18 cellular contexts compared by ENCODE assay signal in the genomic region with DNA sequence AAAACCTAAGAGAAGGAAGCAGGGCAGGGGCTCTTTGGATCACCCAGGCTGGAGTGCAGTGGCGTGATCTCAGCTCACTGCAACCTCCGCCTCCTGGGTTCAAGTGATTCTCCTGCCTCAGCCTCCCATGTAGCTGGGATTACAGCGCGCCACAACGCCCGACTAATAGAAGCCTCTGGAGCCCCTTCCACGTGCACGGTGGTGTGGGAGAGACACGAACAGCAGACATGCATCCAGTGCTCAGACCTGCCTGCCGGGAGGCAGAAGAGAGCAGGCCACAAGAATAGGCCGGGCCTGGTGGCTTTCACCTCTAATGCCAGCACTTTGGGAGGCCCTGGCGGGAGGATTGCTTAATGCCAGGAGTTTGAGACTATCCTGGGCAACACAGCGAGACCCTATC.
DNase-seq lines count a peak whose midpoint lies in the region; ATAC-seq, FAIRE-seq and TF ChIP-seq lines count a peak whose summit lies in the region.
"Had no signal": no experiment of that assay in that cellular context is flagged by ENCODE, and none has a peak within 500 bp of the region (broad histone marks: within the 10 kb centered on the region; RNA-seq: fewer than 3 reads in every experiment).

No MANE protein-coding gene starts in this region.

- H3K36me3 ChIP-seq in SK-N-SH (replicated peaks in 1 of 2; ENCODE audit: control insufficient read depth in 1 of 2, insufficient read depth in 2 of 2, low read length in 1 of 2), result peaks cover 4 to 13% of the 10 kb centered on the region in 2 experiments
- peaks cover 43% of the 10 kb centered on the region for H3K36me3 ChIP-seq in osteoblast (ENCODE audit: insufficient read depth, low read length)
- peaks cover 6 to 11% of the 10 kb centered on the region in 2 donors for H3K36me3 ChIP-seq in stomach smooth muscle (ENCODE audit: control insufficient read depth in 2 of 2, insufficient read depth in 2 of 2, low read length in 2 of 2)
- H3K36me3 ChIP-seq: BE2C had no signal

- H2AFZ ChIP-seq in SK-N-SH (ENCODE audit: low read depth) (no peak overlapping the region), osteoblast (ENCODE audit: low read length) (no peak overlapping the region)

- no peaks in the 10 kb centered on the region for H4K20me1 ChIP-seq in SK-N-SH (ENCODE audit: insufficient read depth)
- peaks cover 11% of the 10 kb centered on the region for H4K20me1 ChIP-seq in osteoblast (ENCODE audit: insufficient read depth, low read length)

- no peak for DNase-seq in SK-N-SH
- peak; percentile 72 for DNase-seq in coronary artery (ENCODE audit: low spot score)
- no peak for DNase-seq in osteoblast (ENCODE audit: insufficient read length, low spot score, missing footprints)
- no peak for DNase-seq in activated naive CD8-positive, alpha-beta T cell treated with anti-CD3 and anti-CD28 coated beads for 36 hours
- no peak for DNase-seq in NCI-H345 treated with DMSO at 0.1 percent for 48 hours (lab: John Stamatoyannopoulos, UW; ENCODE audit: unreplicated experiment)
- DNase-seq in frontal cortex (ENCODE audit: low spot score in 2 of 2), result no peak
- DNase-seq: BE2C; CD4-positive, alpha-beta T cell; H9; NCI-H1048; NCI-H1436 treated with DMSO at 0.1 percent for 48 hours; NCI-H2081; NCI-H524 treated with DMSO at 0.1 percent for 48 hours had no signal

- TF ChIP-seq CTCF in SK-N-SH (IDR thresholded peaks at IDR 0.05) (no peak), coronary artery (IDR thresholded peaks at IDR 0.05) (no peak), osteoblast (IDR thresholded peaks at IDR 0.05; ENCODE audit: extremely low read depth, low read depth, low read length) (no peak)

- H3K27ac ChIP-seq in SK-N-SH (ENCODE audit: low read depth in 2 of 2, low read length in 1 of 2) (peak overlapping the region; percentile 12 to 96; a peak in 2 of 4 replicates), coronary artery (peak overlapping the region in 1 of 2 donors; percentile 31), osteoblast (ENCODE audit: low read depth, low read length) (peak overlapping the region; percentile 97), stomach smooth muscle (ENCODE audit: low read length) (peak overlapping the region; percentile 88)
- H3K27ac ChIP-seq: 22Rv1, KMS-11 had no signal

- no peaks in the 10 kb centered on the region for H3K9me3 Mint-ChIP-seq in activated naive CD8-positive, alpha-beta T cell treated with anti-CD3 and anti-CD28 coated beads for 36 hours
- H3K9me3 Mint-ChIP-seq: CD4-positive, alpha-beta T cell; H9 had no signal

- POLR2A ChIA-PET in SK-N-SH (lab: Yijun Ruan, JAX), result no interaction called here

- no peak overlapping the region for H3K27ac Mint-ChIP-seq in activated naive CD8-positive, alpha-beta T cell treated with anti-CD3 and anti-CD28 coated beads for 36 hours
- H3K27ac Mint-ChIP-seq: CD4-positive, alpha-beta T cell had no signal

- TF ChIP-seq RAD21 in SK-N-SH (IDR thresholded peaks at IDR 0.05; ENCODE audit: low read length), result no peak

- no peaks in the 10 kb centered on the region for H3K36me3 Mint-ChIP-seq in activated naive CD8-positive, alpha-beta T cell treated with anti-CD3 and anti-CD28 coated beads for 36 hours

- TF ChIP-seq EP300 in SK-N-SH (IDR thresholded peaks at IDR 0.05; ENCODE audit: borderline replicate concordance in 1 of 2, low read depth in 1 of 2, low read length in 1 of 2), result no peak

- H3K9me2 ChIP-seq in SK-N-SH, result no peaks in the 10 kb centered on the region

- CTCF ChIA-PET in SK-N-SH (lab: Yijun Ruan, JAX), result no interaction called here

- H3K4me3 Mint-ChIP-seq in activated naive CD8-positive, alpha-beta T cell treated with anti-CD3 and anti-CD28 coated beads for 36 hours, result no peak overlapping the region
- H3K4me3 Mint-ChIP-seq: CD4-positive, alpha-beta T cell; H9 had no signal

- H3K4me1 Mint-ChIP-seq in activated naive CD8-positive, alpha-beta T cell treated with anti-CD3 and anti-CD28 coated beads for 36 hours, result no peaks in the 10 kb centered on the region

- peaks cover 37% of the 10 kb centered on the region for H3F3A ChIP-seq in SK-N-SH (replicated peaks; ENCODE audit: insufficient read depth)

- no peak for ATAC-seq in SK-N-SH treated with all-trans-retinoic acid at 6 μM for 48 hours

- H3K4me2 ChIP-seq in SK-N-SH (no peak overlapping the region), osteoblast (ENCODE audit: insufficient read depth, low read length) (no peak overlapping the region)
- H3K4me2 ChIP-seq: KMS-11 had no signal

- H3K4me1 ChIP-seq in SK-N-SH (ENCODE audit: control insufficient read depth in 1 of 2, insufficient read depth in 2 of 2, low read depth in 1 of 2, low read length in 1 of 2) (peaks cover 15 to 32% of the 10 kb centered on the region in 2 experiments), osteoblast (ENCODE audit: insufficient read depth, low read length) (peaks cover 32% of the 10 kb centered on the region), stomach smooth muscle (ENCODE audit: control insufficient read depth, insufficient read depth, low read length) (peaks cover 44% of the 10 kb centered on the region)
- H3K4me1 ChIP-seq: BE2C had no signal

- FAIRE-seq in frontal cortex (lab: Jason Lieb, UNC), result no peak
- FAIRE-seq: RCC 7860 had no signal

- peaks cover 22% of the 10 kb centered on the region for H3K27me3 Mint-ChIP-seq in activated naive CD8-positive, alpha-beta T cell treated with anti-CD3 and anti-CD28 coated beads for 36 hours

- H3K4me3 ChIP-seq in SK-N-SH (ENCODE audit: low read depth in 2 of 2, low read length in 1 of 2), result no peak overlapping the region
- H3K4me3 ChIP-seq in coronary artery, result no peak overlapping the region
- no peak overlapping the region for H3K4me3 ChIP-seq in osteoblast (ENCODE audit: insufficient read depth, low read length)
- no peak overlapping the region for H3K4me3 ChIP-seq in stomach smooth muscle (ENCODE audit: low read length in 2 of 2)

- no peaks in the 10 kb centered on the region for H3K9me3 ChIP-seq in SK-N-SH
- H3K9me3 ChIP-seq in osteoblast (ENCODE audit: low read depth, low read length), result no peaks in the 10 kb centered on the region
- no peaks in the 10 kb centered on the region for H3K9me3 ChIP-seq in stomach smooth muscle (ENCODE audit: control insufficient read depth in 2 of 2, low read length in 2 of 2)
- H3K9me3 ChIP-seq: BE2C had no signal

- WGBS in SK-N-SH (ENCODE audit: low lambda C conversion rate), result 89% methylated on average over 13 of the region's 13 CpGs

- H3K9ac ChIP-seq in SK-N-SH (no peak overlapping the region), stomach smooth muscle (ENCODE audit: low read length in 2 of 2) (no peak overlapping the region)
- H3K9ac ChIP-seq: KMS-11 had no signal

- no peaks in the 10 kb centered on the region; the same call in 1 of the 2 replicates for H3K79me2 ChIP-seq in SK-N-SH (ENCODE audit: insufficient read depth)
- H3K79me2 ChIP-seq in osteoblast (ENCODE audit: insufficient read depth, low read length), result peaks cover 36% of the 10 kb centered on the region

- H3K27me3 ChIP-seq in SK-N-SH (ENCODE audit: insufficient read depth) (no peaks in the 10 kb centered on the region), osteoblast (ENCODE audit: insufficient read depth, low read length) (no peaks in the 10 kb centered on the region), stomach smooth muscle (ENCODE audit: control insufficient read depth in 1 of 2, insufficient read depth in 2 of 2, low read length in 2 of 2) (no peaks in the 10 kb centered on the region)
- H3K27me3 ChIP-seq: BE2C had no signal

TF ChIP-seq in SK-N-SH, 30 proteins besides CTCF, POLR2A, EP300 and RAD21 (continues in another document):
- TF ChIP-seq JUND (IDR thresholded peaks at IDR 0.05), result no peak
- no peak for TF ChIP-seq GABPA (IDR thresholded peaks at IDR 0.05; ENCODE audit: low read depth)

TF ChIP-seq in SK-N-SH treated with all-trans-retinoic acid at 6 μM for 48 hours, 23 proteins besides CTCF, POLR2A, EP300 and RAD21:
- TF ChIP-seq, protein P1, sequence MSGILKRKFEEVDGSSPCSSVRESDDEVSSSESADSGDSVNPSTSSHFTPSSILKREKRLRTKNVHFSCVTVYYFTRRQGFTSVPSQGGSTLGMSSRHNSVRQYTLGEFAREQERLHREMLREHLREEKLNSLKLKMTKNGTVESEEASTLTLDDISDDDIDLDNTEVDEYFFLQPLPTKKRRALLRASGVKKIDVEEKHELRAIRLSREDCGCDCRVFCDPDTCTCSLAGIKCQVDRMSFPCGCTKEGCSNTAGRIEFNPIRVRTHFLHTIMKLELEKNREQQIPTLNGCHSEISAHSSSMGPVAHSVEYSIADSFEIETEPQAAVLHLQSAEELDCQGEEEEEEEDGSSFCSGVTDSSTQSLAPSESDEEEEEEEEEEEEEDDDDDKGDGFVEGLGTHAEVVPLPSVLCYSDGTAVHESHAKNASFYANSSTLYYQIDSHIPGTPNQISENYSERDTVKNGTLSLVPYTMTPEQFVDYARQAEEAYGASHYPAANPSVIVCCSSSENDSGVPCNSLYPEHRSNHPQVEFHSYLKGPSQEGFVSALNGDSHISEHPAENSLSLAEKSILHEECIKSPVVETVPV (CRISPR knock-in tag; IDR thresholded peaks at IDR 0.05), result no peak
- no peak for TF ChIP-seq ESRRG (CRISPR knock-in tag; IDR thresholded peaks at IDR 0.05)
- no peak for TF ChIP-seq ZFP3 (CRISPR knock-in tag; IDR thresholded peaks at IDR 0.05)
